In the genomic region with DNA sequence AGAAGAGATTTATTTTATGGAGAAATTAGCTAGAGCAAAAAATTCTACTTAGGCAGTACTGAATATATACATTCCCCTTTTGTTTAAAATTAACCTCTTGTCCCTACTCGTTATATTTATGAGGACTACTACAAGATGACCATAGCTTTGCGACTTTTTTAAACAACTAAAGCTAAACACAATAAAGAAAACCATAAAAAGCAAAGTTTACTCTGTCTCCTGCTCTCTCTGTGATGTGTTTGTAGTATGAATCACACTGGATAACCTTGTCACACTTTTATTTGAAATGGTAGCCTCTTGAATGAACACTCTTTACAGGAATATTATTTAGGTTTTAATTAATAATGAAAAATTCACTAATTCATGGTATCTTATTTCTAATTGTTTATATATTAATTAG, we compare ENCODE assay signal across 1 cellular context.
TF ChIP-seq lines count a peak whose summit lies in the region.

No MANE protein-coding gene starts in this region.

TF ChIP-seq in HepG2, 621 proteins besides CTCF, POLR2A, EP300 and RAD21 (continued from another document):
- TF ChIP-seq, protein P1, sequence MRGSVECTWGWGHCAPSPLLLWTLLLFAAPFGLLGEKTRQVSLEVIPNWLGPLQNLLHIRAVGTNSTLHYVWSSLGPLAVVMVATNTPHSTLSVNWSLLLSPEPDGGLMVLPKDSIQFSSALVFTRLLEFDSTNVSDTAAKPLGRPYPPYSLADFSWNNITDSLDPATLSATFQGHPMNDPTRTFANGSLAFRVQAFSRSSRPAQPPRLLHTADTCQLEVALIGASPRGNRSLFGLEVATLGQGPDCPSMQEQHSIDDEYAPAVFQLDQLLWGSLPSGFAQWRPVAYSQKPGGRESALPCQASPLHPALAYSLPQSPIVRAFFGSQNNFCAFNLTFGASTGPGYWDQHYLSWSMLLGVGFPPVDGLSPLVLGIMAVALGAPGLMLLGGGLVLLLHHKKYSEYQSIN (CRISPR knock-in tag; IDR thresholded peaks at IDR 0.05; ENCODE audit: borderline replicate concordance) = no peak
- TF ChIP-seq TRAFD1 (CRISPR knock-in tag; IDR thresholded peaks at IDR 0.05; ENCODE audit: borderline replicate concordance) (no peak), ZNF879 (CRISPR knock-in tag; IDR thresholded peaks at IDR 0.05) (no peak), ZNF335 (CRISPR knock-in tag; IDR thresholded peaks at IDR 0.05) (no peak), ZNF567 (CRISPR knock-in tag; IDR thresholded peaks at IDR 0.05; ENCODE audit: borderline replicate concordance) (no peak), SOX5 (CRISPR knock-in tag; IDR thresholded peaks at IDR 0.05; ENCODE audit: borderline replicate concordance) (no peak), FOXA3 (CRISPR knock-in tag; IDR thresholded peaks at IDR 0.05) (0 out of 2 replicates have a peak, but pooled peaks have one; percentile 20), ZNF367 (CRISPR knock-in tag; IDR thresholded peaks at IDR 0.05; ENCODE audit: borderline replicate concordance) (no peak)
